11 cellular contexts compared by ENCODE assay signal in genomic region chr12:46221255-46222128, GRCh38. TPM values are rescaled to one million over a fixed set of nuclear protein-coding genes. Genes with fewer than 3 reads are reported as not detected.
DNase-seq lines count a peak whose midpoint lies in the region; ATAC-seq and TF ChIP-seq lines count a peak whose summit lies in the region.
"Had no signal": no experiment of that assay in that cellular context is flagged by ENCODE, and none has a peak within 500 bp of the region (broad histone marks: within the 10 kb centered on the region; RNA-seq: fewer than 3 reads in every experiment).

No MANE protein-coding gene starts in this region.

- H3K9ac ChIP-seq in H9 (ENCODE audit: extremely low read depth, insufficient read length, low read length): no peak overlapping the region

- H3K9me3 Mint-ChIP-seq in H9: no peaks in the 10 kb centered on the region
- no peaks in the 10 kb centered on the region for H3K9me3 Mint-ChIP-seq in activated naive CD4-positive, alpha-beta T cell treated with anti-CD3 and anti-CD28 coated beads, Interleukin-2, amount 50 U/mL, for 72 hours
- no peaks in the 10 kb centered on the region for H3K9me3 Mint-ChIP-seq in immature natural killer cell

- no peak overlapping the region for H2BK5ac ChIP-seq in H9 (ENCODE audit: insufficient read length, low read length)

- H4K8ac ChIP-seq in H9 (replicated peaks; ENCODE audit: insufficient read length, low read depth, low read length): no peak overlapping the region

- TF ChIP-seq CTCF in H9 (conservative IDR thresholded peaks at IDR 0.05): no peak

- H3K79me1 ChIP-seq in H9 (ENCODE audit: insufficient read depth, low read depth, low read length, poor library complexity, severe bottlenecking): peaks cover under 1% of the 10 kb centered on the region

- no peak overlapping the region for H4K5ac ChIP-seq in H9 (ENCODE audit: insufficient read length, low read depth, low read length)

- peak overlapping the region in 1 of 2 experiments; percentile 12; a peak in 1 of 5 replicates for H3K4me3 Mint-ChIP-seq in H9
- H3K4me3 Mint-ChIP-seq in immature natural killer cell: peak overlapping the region; percentile 27 to 72 (median 46)

- peak overlapping the region; percentile 82 to 90 (median 87) for H3K27ac Mint-ChIP-seq in H9
- peak overlapping the region; percentile 96 to 97 for H3K27ac Mint-ChIP-seq in activated naive CD4-positive, alpha-beta T cell treated with anti-CD3 and anti-CD28 coated beads, Interleukin-2, amount 50 U/mL, for 72 hours
- H3K27ac Mint-ChIP-seq in immature natural killer cell: peak overlapping the region; percentile 95 to 100 (median 100)

- H2BK15ac ChIP-seq in H9 (ENCODE audit: low read depth, low read length): no peak overlapping the region

- H3K36me3 Mint-ChIP-seq in H9 (ENCODE audit: insufficient read depth in 1 of 3, low read depth in 3 of 3) (peaks cover 49 to 90% (median 66%) of the 10 kb centered on the region in 3 experiments; a peak in 6 of 7 replicates), immature natural killer cell (peaks cover 18 to 39% (median 22%) of the 10 kb centered on the region in 3 donors)
- peaks cover 53 to 70% of the 10 kb centered on the region in 2 donors for H3K36me3 Mint-ChIP-seq in activated naive CD4-positive, alpha-beta T cell treated with anti-CD3 and anti-CD28 coated beads, Interleukin-2, amount 50 U/mL, for 72 hours

- H3K4me2 ChIP-seq in H9 (ENCODE audit: insufficient read depth, insufficient read length, low read length): no peak overlapping the region

- H3K79me2 ChIP-seq in H9 (ENCODE audit: insufficient read depth, low read length): peaks cover 2% of the 10 kb centered on the region; the same call in 1 of the 2 replicates

- no peaks in the 10 kb centered on the region; the same call in 1 of the 2 replicates for H3K4me1 ChIP-seq in H9 (ENCODE audit: insufficient read depth, low read length)

- DNase-seq in A172 (ENCODE audit: low spot score): peak; percentile 46
- no peak for DNase-seq in H9
- no peak for DNase-seq in activated naive CD4-positive, alpha-beta T cell treated with anti-CD3 and anti-CD28 coated beads, Interleukin-2, amount 50 U/mL, for 72 hours (ENCODE audit: low spot score in 2 of 2)
- no peak for DNase-seq in immature natural killer cell
- no peak for DNase-seq in iPS-NIHi7 (ENCODE audit: extremely low spot score)
- DNase-seq in effector CD4-positive, alpha-beta T cell: no peak
- DNase-seq: DND-41, NCI-H446, stomach had no signal

- H2AK5ac ChIP-seq in H9 (ENCODE audit: insufficient read length, low read length): no peak overlapping the region

- H3K27me3 Mint-ChIP-seq in H9 (ENCODE audit: low read depth): no peaks in the 10 kb centered on the region
- peaks cover 13 to 23% (median 15%) of the 10 kb centered on the region in 3 donors for H3K27me3 Mint-ChIP-seq in immature natural killer cell (ENCODE audit: low read depth in 3 of 3)

- no peaks in the 10 kb centered on the region for H3K23me2 ChIP-seq in H9 (ENCODE audit: insufficient read length, low read depth, low read length, poor library complexity, severe bottlenecking)

- H2BK120ac ChIP-seq in H9 (ENCODE audit: low read depth, low read length, poor library complexity, severe bottlenecking): no peak overlapping the region

- H3T11ph ChIP-seq in H9 (ENCODE audit: low read length): no peak overlapping the region

- no peaks in the 10 kb centered on the region for H3K9me3 ChIP-seq in H9 (ENCODE audit: control insufficient read depth, low read depth, low read length)
- H3K9me3 ChIP-seq: stomach had no signal

- H4K20me1 ChIP-seq in H9 (ENCODE audit: control insufficient read depth, insufficient read depth, insufficient read length): no peaks in the 10 kb centered on the region

- no peaks in the 10 kb centered on the region for H3K27me3 ChIP-seq in H9 (ENCODE audit: insufficient read depth, low read length)
- H3K27me3 ChIP-seq: stomach had no signal

- no peak overlapping the region for H3K18ac ChIP-seq in H9 (ENCODE audit: insufficient read length, low read depth, low read length)

- no CpG with 5 or more reads among the region's 4 CpGs for WGBS in H9 (ENCODE audit: extremely low coverage, insufficient read length, low lambda C conversion rate)

- H3K4me1 Mint-ChIP-seq in H9 (peaks cover 42 to 44% of the 10 kb centered on the region in 2 experiments), immature natural killer cell (peaks cover 84 to 99% of the 10 kb centered on the region in 2 donors)

- no peak overlapping the region for H3K23ac ChIP-seq in H9 (ENCODE audit: insufficient read length, low read depth, low read length)

- no peak overlapping the region for H3K56ac ChIP-seq in H9 (ENCODE audit: insufficient read length, low read depth, low read length)

- no peak overlapping the region for H2AFZ ChIP-seq in H9 (ENCODE audit: low read length)

- H2BK20ac ChIP-seq in H9 (ENCODE audit: low read depth, low read length, poor library complexity, severe bottlenecking): no peak overlapping the region

- H4K91ac ChIP-seq in H9 (ENCODE audit: insufficient read length, low read depth, low read length): no peak overlapping the region

- no peak overlapping the region for H3K4ac ChIP-seq in H9 (ENCODE audit: low read depth, low read length)

- H2BK12ac ChIP-seq in H9 (ENCODE audit: insufficient read length, low read depth, low read length): no peak overlapping the region

- no peak overlapping the region for H3K27ac ChIP-seq in H9 (ENCODE audit: insufficient read length, low read depth, low read length)

- no peak overlapping the region for H3K14ac ChIP-seq in H9 (ENCODE audit: insufficient read depth, low read length)

- ATAC-seq in activated naive CD4-positive, alpha-beta T cell treated with anti-CD3 and anti-CD28 coated beads, Interleukin-2, amount 50 U/mL, for 72 hours: no peak
- ATAC-seq in HG03442 (IDR thresholded peaks at IDR 0.05; ENCODE audit: unreplicated experiment) (no peak), HG03139 (IDR thresholded peaks at IDR 0.05; ENCODE audit: unreplicated experiment) (no peak)

RNA-seq across cellular contexts. Expression of gene SLC38A1, which starts 47.4 kb away (rescaled TPM):
- total RNA-seq in A172 (2014; rRNA removed; shearing (Covaris generic)): 89.2 and 91.2 TPM in 2 replicates
- 206 and 216 TPM in 2 replicates for total RNA-seq in H9 (2021)
- 100 to 1,000 TPM; 146 to 177 TPM for total RNA-seq in activated naive CD4-positive, alpha-beta T cell treated with anti-CD3 and anti-CD28 coated beads, Interleukin-2, amount 50 U/mL, for 72 hours
- 100 to 1,000 TPM; 173 to 234 (median 210) TPM for polyA plus RNA-seq in immature natural killer cell
